ENCODE assay signal across 11 cellular contexts in the genomic region with DNA sequence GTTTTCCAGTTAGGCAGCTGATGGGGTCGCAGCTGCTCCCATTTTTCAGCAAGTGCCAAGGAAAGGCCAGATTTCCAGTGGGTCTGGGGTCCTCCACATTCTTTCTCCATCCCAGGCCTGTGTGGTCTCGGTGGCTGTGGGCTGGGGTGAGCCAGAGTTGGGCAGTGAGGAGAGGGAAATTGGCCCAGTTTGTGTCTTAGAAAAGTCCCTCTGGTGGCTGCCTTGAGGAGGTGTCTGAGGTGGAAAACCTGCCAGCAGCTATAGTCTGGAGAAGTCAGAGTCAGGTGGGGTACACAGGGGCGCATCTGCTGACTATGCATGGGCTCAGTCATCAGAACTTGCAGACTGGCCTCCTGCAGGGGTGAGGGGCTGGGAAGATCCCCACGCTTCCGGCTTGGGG. TPM values are rescaled to one million over a fixed set of nuclear protein-coding genes. Genes with fewer than 3 reads are reported as not detected.
DNase-seq lines count a peak whose midpoint lies in the region; ATAC-seq and TF ChIP-seq lines count a peak whose summit lies in the region.
"Had no signal": no experiment of that assay in that cellular context is flagged by ENCODE, and none has a peak within 500 bp of the region (broad histone marks: within the 10 kb centered on the region; RNA-seq: fewer than 3 reads in every experiment).

No MANE protein-coding gene starts in this region.

- H3K4me3 ChIP-seq in Karpas-422 (ENCODE audit: low read length) (no peak overlapping the region), neural progenitor cell (peak overlapping the region; percentile 31)
- H3K4me3 ChIP-seq: BLaER1 had no signal

- H3K4me1 ChIP-seq in Karpas-422 (ENCODE audit: low read length) (peaks cover 10% of the 10 kb centered on the region), neural progenitor cell (peaks cover 18% of the 10 kb centered on the region)

- H3K4me2 ChIP-seq in Karpas-422 (ENCODE audit: low read depth, low read length, poor library complexity, severe bottlenecking) (no peak overlapping the region), neural progenitor cell (peak overlapping the region; percentile 74)

- no peaks in the 10 kb centered on the region for H3K36me3 Mint-ChIP-seq in neural progenitor cell
- H3K36me3 Mint-ChIP-seq: activated naive CD8-positive, alpha-beta T cell had no signal

- H3K27me3 Mint-ChIP-seq in neural progenitor cell (ENCODE audit: insufficient read depth, low read depth), result peaks cover 7% of the 10 kb centered on the region
- H3K27me3 Mint-ChIP-seq: activated naive CD8-positive, alpha-beta T cell had no signal

- H3K27ac Mint-ChIP-seq in neural progenitor cell, result peak overlapping the region; percentile 85
- H3K27ac Mint-ChIP-seq: activated naive CD8-positive, alpha-beta T cell had no signal

- in situ Hi-C loops in T47D (cut with HindIII; ENCODE audit: low pct_unique_long_range_greater_than_20kb, low sequenced_read_pairs), result no loop called here

- H3K9me2 ChIP-seq in Karpas-422 (replicated peaks; ENCODE audit: insufficient read depth, low read length), result no peaks in the 10 kb centered on the region

- H3K4me3 Mint-ChIP-seq in neural progenitor cell, result peak overlapping the region; percentile 52
- H3K4me3 Mint-ChIP-seq: activated naive CD8-positive, alpha-beta T cell had no signal

- no peaks in the 10 kb centered on the region for H4K20me1 ChIP-seq in Karpas-422 (ENCODE audit: insufficient read depth, low read depth, low read length)
- H4K20me1 ChIP-seq in neural progenitor cell (ENCODE audit: low read depth), result peaks cover 7% of the 10 kb centered on the region
- H4K20me1 ChIP-seq: BLaER1 had no signal

- H3K27me3 ChIP-seq in Karpas-422 (ENCODE audit: low read length) (no peaks in the 10 kb centered on the region), neural progenitor cell (no peaks in the 10 kb centered on the region)
- H3K27me3 ChIP-seq: BLaER1 had no signal

- peaks cover 11% of the 10 kb centered on the region for H3F3A ChIP-seq in neural progenitor cell (ENCODE audit: low read depth)

- H3K79me2 ChIP-seq in Karpas-422 (ENCODE audit: low read length), result no peaks in the 10 kb centered on the region
- H3K79me2 ChIP-seq in neural progenitor cell (ENCODE audit: low read depth), result no peaks in the 10 kb centered on the region

- peak; percentile 63 for TF ChIP-seq CTCF in neural progenitor cell (IDR thresholded peaks at IDR 0.05)

- H3K27ac ChIP-seq in Karpas-422 (ENCODE audit: low read length) (no peak overlapping the region), neural progenitor cell (no peak overlapping the region)
- H3K27ac ChIP-seq: BLaER1 had no signal

- H3K4me1 Mint-ChIP-seq in neural progenitor cell, result peaks cover 35% of the 10 kb centered on the region

- H2AFZ ChIP-seq in Karpas-422 (ENCODE audit: low read length) (no peak overlapping the region), neural progenitor cell (replicated peaks) (no peak overlapping the region)

- peak; percentile 18 for DNase-seq in NCI-H146 (lab: John Stamatoyannopoulos, UW)
- DNase-seq in NCI-H146 treated with DMSO at 0.1 percent for 48 hours (lab: John Stamatoyannopoulos, UW; ENCODE audit: unreplicated experiment), result no peak
- DNase-seq in Karpas-422, result peak; percentile 73
- DNase-seq in T47D (ENCODE audit: low read depth in 1 of 2, low spot score in 1 of 2), result peak; percentile 49 to 78
- peak; percentile 79 for DNase-seq in neural progenitor cell (ENCODE audit: low spot score)
- DNase-seq: stimulated activated CD8-positive, alpha-beta memory T cell treated with anti-CD3 and anti-CD28 coated beads, Interleukin-4, amount 100 ng/mL, for 48 hours had no signal

- H3K9ac ChIP-seq in Karpas-422 (ENCODE audit: low read length), result no peak overlapping the region
- H3K9ac ChIP-seq in neural progenitor cell, result no peak overlapping the region
- H3K9ac ChIP-seq: BLaER1 had no signal

- H3K9me3 Mint-ChIP-seq in neural progenitor cell, result no peaks in the 10 kb centered on the region

- H3K9me3 ChIP-seq in Karpas-422 (ENCODE audit: low read length) (no peaks in the 10 kb centered on the region), neural progenitor cell (ENCODE audit: low read depth) (no peaks in the 10 kb centered on the region)
- H3K9me3 ChIP-seq: BLaER1 had no signal

- H3K36me3 ChIP-seq in Karpas-422 (ENCODE audit: insufficient read depth, low read length) (no peaks in the 10 kb centered on the region), neural progenitor cell (no peaks in the 10 kb centered on the region)
- H3K36me3 ChIP-seq: BLaER1 had no signal

- ATAC-seq in HG03565 (IDR thresholded peaks at IDR 0.05; ENCODE audit: unreplicated experiment), result no peak
- ATAC-seq in GM21529 (IDR thresholded peaks at IDR 0.05; ENCODE audit: unreplicated experiment), result no peak
- ATAC-seq in GM21786 (IDR thresholded peaks at IDR 0.05; ENCODE audit: unreplicated experiment), result no peak

RNA-seq across cellular contexts. Expression of a gene that starts 30.5 kb away (rescaled TPM):
- not detected in 2 replicates for total RNA-seq in Karpas-422 (2014; rRNA removed; shearing (Covaris generic); ENCODE audit: low replicate concordance)
- not detected in 2 replicates for total RNA-seq in neural progenitor cell (ENCODE audit: low replicate concordance)

RNA-seq across cellular contexts. Expression of a gene that starts 46.6 kb away (rescaled TPM):
- total RNA-seq in Karpas-422 (2014; rRNA removed; shearing (Covaris generic); ENCODE audit: low replicate concordance), result 6.3 and 21.5 TPM in 2 replicates
- 13.6 and 16.5 TPM in 2 replicates for total RNA-seq in neural progenitor cell (ENCODE audit: low replicate concordance)

RNA-seq across cellular contexts. Expression of a gene that starts 46.6 kb away (rescaled TPM):
- 88.3 and 121 TPM in 2 replicates for total RNA-seq in Karpas-422 (2014; rRNA removed; shearing (Covaris generic); ENCODE audit: low replicate concordance)
- total RNA-seq in neural progenitor cell (ENCODE audit: low replicate concordance), result 32.3 and 40.6 TPM in 2 replicates
